8 cellular contexts compared by ENCODE assay signal in genomic region chr12:3202734-3203446, GRCh38.
DNase-seq lines count a peak whose midpoint lies in the region; ATAC-seq, FAIRE-seq and TF ChIP-seq lines count a peak whose summit lies in the region.

No MANE protein-coding gene starts in this region.

- peak; percentile 7 to 37 for ATAC-seq in right cardiac atrium
- no peak for ATAC-seq in HG02938 (IDR thresholded peaks at IDR 0.05; ENCODE audit: unreplicated experiment)
- ATAC-seq in HG03378 (IDR thresholded peaks at IDR 0.05; ENCODE audit: unreplicated experiment) = no peak

- peak; percentile 65 for FAIRE-seq in GM19239 (lab: Jason Lieb, UNC)

- 21% methylated on average over 8 of the region's 8 CpGs for WGBS in right cardiac atrium

- peak; percentile 98 for TF ChIP-seq CTCF in AG09319 (IDR thresholded peaks at IDR 0.05; ENCODE audit: low read depth, low read length)

- H3K4me1 ChIP-seq in right cardiac atrium (ENCODE audit: control insufficient read depth, insufficient read depth, low read length) = peaks cover 15% of the 10 kb centered on the region

- H3K4me3 ChIP-seq in right cardiac atrium (ENCODE audit: low read length) = peak overlapping the region; percentile 45

- no peaks in the 10 kb centered on the region for H3K9me3 ChIP-seq in right cardiac atrium (ENCODE audit: control insufficient read depth, low read length)

- H3K27me3 ChIP-seq in right cardiac atrium (ENCODE audit: control insufficient read depth, insufficient read depth) = no peaks in the 10 kb centered on the region

- no peak for DNase-seq in AG09319 (ENCODE audit: extremely low read depth, low read depth)
- DNase-seq in GM19239 (ENCODE audit: insufficient read length, low spot score) = peak; percentile 83
- peak; percentile 40 for DNase-seq in RPMI7951 (ENCODE audit: low read depth)
- peak; percentile 53 for DNase-seq in activated naive CD4-positive, alpha-beta T cell treated with anti-CD3 and anti-CD28 coated beads, Interleukin-2, amount 50 U/mL, for 16 hours
- peak in 2 of 3 donors; percentile 83 to 84 for DNase-seq in right cardiac atrium
- peak; percentile 30 to 54 (median 44) for DNase-seq in stimulated activated CD4-positive, alpha-beta T cell treated with anti-CD3 and anti-CD28 coated beads, Interleukin-1b, Interleukin-23, amount 100 ng/mL, for 24 hours (ENCODE audit: low read depth in 4 of 4, low spot score in 1 of 4)

- H3K27ac ChIP-seq in right cardiac atrium (ENCODE audit: low read length) = peak overlapping the region; percentile 92

- intact Hi-C loops in right cardiac atrium (cut with DNase I) = loop anchor here (5.0 to 10.0 kb wide), 6 partner anchors 66 to 131 kb away; partner anchors contain the start of gene TSPAN9 (in 1 of the 4)

Comparison
In these comparisons a context has a peak if more than half of its experiments do, and no peak if none do; other contexts are left out.
1. ATAC-seq: peak in right cardiac atrium (2 of 2); none in HG02938 (single experiment) and HG03378 (single experiment).